In genomic region chr1:156860639-156861423, GRCh38 we compare ENCODE assay signal across 1 cellular context.
TF ChIP-seq lines count a peak whose summit lies in the region.

TSS of gene NTRK1 (plus strand) at chr1:156860865. CDS start at chr1:156860935, 70 bp downstream.

TF ChIP-seq in HepG2, 621 proteins besides CTCF, POLR2A, EP300 and RAD21 (continued from another document):
- TF ChIP-seq PLSCR1 (CRISPR knock-in tag; IDR thresholded peaks at IDR 0.05; ENCODE audit: borderline replicate concordance) = no peak
- TF ChIP-seq SATB2 (CRISPR knock-in tag; IDR thresholded peaks at IDR 0.05) = no peak
- TF ChIP-seq BCLAF1 (IDR thresholded peaks at IDR 0.05) = no peak
